In genomic region chr16:8677481-8677880, GRCh38 we compare ENCODE assay signal across 20 cellular contexts. TPM values are rescaled to one million over a fixed set of nuclear protein-coding genes. Genes with fewer than 3 reads are reported as not detected.
DNase-seq lines count a peak whose midpoint lies in the region; ATAC-seq and TF ChIP-seq lines count a peak whose summit lies in the region.
"Had no signal": no experiment of that assay in that cellular context is flagged by ENCODE, and none has a peak within 500 bp of the region (broad histone marks: within the 10 kb centered on the region; RNA-seq: fewer than 3 reads in every experiment).

No MANE protein-coding gene starts in this region.

- in situ Hi-C loops in GM13976 (cut with MboI; ENCODE audit: low sequenced_read_pairs, unreplicated experiment) = no loop called here

- TF ChIP-seq CTCF in MCF 10A (IDR thresholded peaks at IDR 0.05; ENCODE audit: unreplicated experiment) (no peak), breast epithelium (IDR thresholded peaks at IDR 0.05) (no peak), RWPE2 (IDR thresholded peaks at IDR 0.05; ENCODE audit: poor library complexity, severe bottlenecking) (peak; percentile 6), GM13976 (IDR thresholded peaks at IDR 0.05; ENCODE audit: borderline replicate concordance, control extremely low read depth, extremely low read depth, insufficient read depth, missing control alignments) (no peak)

- H3K4me1 Mint-ChIP-seq in MCF 10A (ENCODE audit: insufficient read depth, unreplicated experiment) = peaks cover 34% of the 10 kb centered on the region

- DNase-seq in MCF 10A (ENCODE audit: unreplicated experiment) (peak; percentile 72), breast epithelium (ENCODE audit: low spot score in 2 of 2) (no peak), RWPE2 (ENCODE audit: low spot score) (no peak), foreskin melanocyte (peak; percentile 12), GM13976 (ENCODE audit: low spot score) (no peak), NCI-H510A treated with DMSO at 0.1 percent for 48 hours (lab: John Stamatoyannopoulos, UW) (no peak), nucleus accumbens (lab: John Stamatoyannopoulos, UW) (no peak)
- DNase-seq in activated T-cell treated with anti-CD3 and anti-CD28 coated beads, Interleukin-2, amount 50 U/mL, for 1 hour = no peak
- DNase-seq: 8988T; activated CD4-positive, alpha-beta T cell treated with anti-CD3 and anti-CD28 coated beads, Interleukin-2, amount 50 U/mL, for 1 hour; activated naive CD4-positive, alpha-beta T cell; mesenchymal stem cell; NCI-H2107; NCI-H748 treated with DMSO at 0.1 percent for 48 hours; nephron progenitor cell; stimulated activated naive B cell treated with anti-CD40 and anti-IgM and Interleukin-4, amounts not matched to agents 10 μg/mL and 1 μg/mL and 100 μg/mL, for 72 hours; transverse colon had no signal

- CTCF ChIA-PET in MCF 10A (lab: Yijun Ruan, JAX) = interaction anchor here (0.6 to 2.0 kb wide), 4 partner anchors 14 to 189 kb away, joined by 3 to 7 read pairs (median 6); no protein-coding TSS in a partner anchor

- H3K4me3 ChIP-seq in breast epithelium = no peak overlapping the region
- no peak overlapping the region for H3K4me3 ChIP-seq in RWPE2 (ENCODE audit: severe bottlenecking)
- H3K4me3 ChIP-seq: ascending aorta, GM12878, SK-N-MC, transverse colon had no signal

- no peaks in the 10 kb centered on the region for H3K27me3 Mint-ChIP-seq in MCF 10A (ENCODE audit: insufficient read depth, unreplicated experiment)
- H3K27me3 Mint-ChIP-seq: stimulated activated naive B cell treated with anti-CD40 and anti-IgM and Interleukin-4, amounts not matched to agents 10 μg/mL and 1 μg/mL and 100 μg/mL, for 72 hours had no signal

- H3K27ac Mint-ChIP-seq in MCF 10A (ENCODE audit: low read depth, unreplicated experiment) = no peak overlapping the region
- H3K27ac Mint-ChIP-seq: nephron progenitor cell had no signal

- H3K27ac ChIP-seq in breast epithelium (no peak overlapping the region), RWPE2 (ENCODE audit: poor library complexity, severe bottlenecking) (peak overlapping the region; percentile 95)
- H3K27ac ChIP-seq: ascending aorta, SK-N-MC, transverse colon had no signal

- H3K36me3 ChIP-seq in breast epithelium (no peaks in the 10 kb centered on the region), RWPE2 (ENCODE audit: low read depth) (no peaks in the 10 kb centered on the region)
- H3K36me3 ChIP-seq: ascending aorta, transverse colon had no signal

- BruUV-seq in MCF 10A (replicated peaks; lab: Mats Ljungman, UMichigan) = no TSS peak

- H3K27me3 ChIP-seq in breast epithelium (no peaks in the 10 kb centered on the region), RWPE2 (ENCODE audit: insufficient read depth, poor library complexity, severe bottlenecking) (no peaks in the 10 kb centered on the region)
- H3K27me3 ChIP-seq: ascending aorta, transverse colon had no signal

- H3K4me3 Mint-ChIP-seq in MCF 10A (ENCODE audit: unreplicated experiment) = no peak overlapping the region
- H3K4me3 Mint-ChIP-seq: nephron progenitor cell had no signal

- H3K36me3 Mint-ChIP-seq in MCF 10A (ENCODE audit: insufficient read depth, unreplicated experiment) = peaks cover 6% of the 10 kb centered on the region

- H3K9me3 ChIP-seq in breast epithelium (no peaks in the 10 kb centered on the region), RWPE2 (ENCODE audit: severe bottlenecking) (peaks cover 4% of the 10 kb centered on the region)
- H3K9me3 ChIP-seq: ascending aorta, transverse colon had no signal

- POLR2A ChIA-PET in MCF 10A (lab: Yijun Ruan, JAX) = interaction anchor here (0.7 to 1.7 kb wide), 4 partner anchors 10 to 121 kb away, joined by 3 to 7 read pairs (median 4); partner anchors contain the start of genes PMM2 and TMEM186

- TF ChIP-seq POLR2A in breast epithelium (IDR thresholded peaks at IDR 0.05) = no peak

- H3K4me1 ChIP-seq in breast epithelium (no peaks in the 10 kb centered on the region), RWPE2 (ENCODE audit: insufficient read depth, poor library complexity, severe bottlenecking) (peaks cover 48% of the 10 kb centered on the region)

- intact Hi-C loops in MCF 10A (cut with micrococcal nuclease) = loop anchor here (1.0 kb wide), 1 partner anchor 115 kb away; no protein-coding TSS in a partner anchor
- intact Hi-C loops in breast epithelium (cut with DNase I; ENCODE audit: low total_unique reads) = loop anchor here (10.0 kb wide), 1 partner anchor 117 kb away; the partner anchor contains the start of genes PMM2 and TMEM186

- peak; percentile 58 for ATAC-seq in RWPE2 (ENCODE audit: low read depth)
- ATAC-seq: GM12878; stimulated activated naive B cell treated with anti-CD40 and anti-IgM and Interleukin-4, amounts not matched to agents 10 μg/mL and 1 μg/mL and 100 μg/mL, for 72 hours had no signal

- H3K9me3 Mint-ChIP-seq in MCF 10A (ENCODE audit: unreplicated experiment) = no peaks in the 10 kb centered on the region

RNA-seq across cellular contexts. Expression of gene ABAT, which starts 3.1 kb away (rescaled TPM):
- total RNA-seq in MCF 10A (2022) = 2.4 and 3.0 TPM in 2 replicates
- 10 to 100 TPM in 1 of 3 donors, 1 to 10 TPM in 2; 7.5 to 12.6 (median 9.8) TPM for total RNA-seq in breast epithelium

RNA-seq across cellular contexts. Expression of gene METTL22, which starts 56.0 kb away (rescaled TPM):
- total RNA-seq in MCF 10A (2022) = 36.7 and 47.2 TPM in 2 replicates
- 10 to 100 TPM; 26.9 to 36.1 (median 27.4) TPM for total RNA-seq in breast epithelium

Comparison
In these comparisons a context has a peak if more than half of its experiments do, and no peak if none do; other contexts are left out.
1. DNase-seq: peak in MCF 10A (single experiment) and foreskin melanocyte (single experiment); none in breast epithelium (0 of 2), RWPE2 (single experiment), GM13976 (single experiment), NCI-H510A treated with DMSO at 0.1 percent for 48 hours (single experiment), nucleus accumbens (0 of 56) and activated T-cell treated with anti-CD3 and anti-CD28 coated beads, Interleukin-2, amount 50 U/mL, for 1 hour (single experiment).